ENCODE assay signal across 17 cellular contexts in the genomic region with DNA sequence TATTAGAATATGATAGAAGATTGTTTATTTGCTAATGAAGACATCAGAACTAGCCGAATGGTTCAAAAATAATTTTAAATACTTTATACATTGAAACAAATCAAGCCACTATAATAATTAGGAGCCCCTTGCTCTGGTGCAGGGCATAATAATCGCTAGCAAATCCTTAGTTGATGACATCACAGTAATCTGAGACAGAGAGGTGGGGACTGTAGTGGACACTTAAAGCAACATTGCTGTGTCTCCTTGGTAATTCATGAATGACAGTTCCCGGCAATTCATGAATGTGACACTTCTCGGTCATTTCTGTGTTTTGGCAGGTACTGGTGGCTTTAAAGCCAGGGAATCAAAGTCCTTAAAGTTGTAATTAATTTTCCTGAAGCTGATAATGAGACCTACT.
DNase-seq lines count a peak whose midpoint lies in the region; ATAC-seq and TF ChIP-seq lines count a peak whose summit lies in the region.
"Had no signal": no experiment of that assay in that cellular context is flagged by ENCODE, and none has a peak within 500 bp of the region (broad histone marks: within the 10 kb centered on the region; RNA-seq: fewer than 3 reads in every experiment).

No MANE protein-coding gene starts in this region.

- no peaks in the 10 kb centered on the region for H3K36me3 Mint-ChIP-seq in natural killer cell treated with Interleukin-12 subunit alpha and Interleukin-12 subunit beta and Interleukin-15 and Interleukin-18, amount 100 ng/mL, for 72 hours
- H3K36me3 Mint-ChIP-seq: CD8-positive, alpha-beta memory T cell; IgD-negative memory B cell had no signal

- ATAC-seq in left ventricle myocardium superior (peak; percentile 81), thoracic aorta (ENCODE audit: insufficient number of reproducible peaks, low FRiP score, low read depth) (no peak)
- no peak for ATAC-seq in natural killer cell treated with Interleukin-12 subunit alpha and Interleukin-12 subunit beta and Interleukin-15 and Interleukin-18, amount 100 ng/mL, for 72 hours

- peak; percentile 48 for DNase-seq in NCI-H2171 treated with DMSO at 0.1 percent for 48 hours (lab: John Stamatoyannopoulos, UW)
- DNase-seq in NCI-H2171 (lab: John Stamatoyannopoulos, UW) = no peak
- peak; percentile 87 for DNase-seq in NCI-H69 (lab: John Stamatoyannopoulos, UW)
- DNase-seq in left ventricle myocardium superior = no peak
- no peak for DNase-seq in thoracic aorta (ENCODE audit: low spot score)
- no peak for DNase-seq in substantia nigra (lab: John Stamatoyannopoulos, UW)
- no peak for DNase-seq in natural killer cell treated with Interleukin-12 subunit alpha and Interleukin-12 subunit beta and Interleukin-15 and Interleukin-18, amount 100 ng/mL, for 72 hours (ENCODE audit: low spot score)
- DNase-seq in SIG-M5 treated with dmso at 0.1 percent for 504 hours (lab: John Stamatoyannopoulos, UW; ENCODE audit: unreplicated experiment) = no peak
- DNase-seq: activated naive CD4-positive, alpha-beta T cell treated with anti-CD3 and anti-CD28 coated beads for 36 hours; CD8-positive, alpha-beta memory T cell; central memory CD4-positive, alpha-beta T cell; NCI-H345; stimulated activated CD4-positive, alpha-beta T cell treated with anti-CD3 and anti-CD28 coated beads, Interleukin-12 subunit alpha, Interleukin-12 subunit beta, amount 100 ng/mL, for 4 hours had no signal

- peak overlapping the region; percentile 52 for H3K4me3 ChIP-seq in thoracic aorta
- H3K4me3 ChIP-seq: lung had no signal

- H3K9me3 Mint-ChIP-seq in natural killer cell treated with Interleukin-12 subunit alpha and Interleukin-12 subunit beta and Interleukin-15 and Interleukin-18, amount 100 ng/mL, for 72 hours = no peaks in the 10 kb centered on the region
- H3K9me3 Mint-ChIP-seq: activated naive CD4-positive, alpha-beta T cell treated with anti-CD3 and anti-CD28 coated beads for 36 hours; CD8-positive, alpha-beta memory T cell; IgD-negative memory B cell had no signal

- H3K27me3 ChIP-seq in thoracic aorta (replicated peaks; ENCODE audit: insufficient read depth) = no peaks in the 10 kb centered on the region
- H3K27me3 ChIP-seq: neutrophil had no signal

- no peaks in the 10 kb centered on the region for H3K36me3 ChIP-seq in thoracic aorta
- H3K36me3 ChIP-seq: neutrophil had no signal

- no peaks in the 10 kb centered on the region for H3K9me3 ChIP-seq in thoracic aorta
- H3K9me3 ChIP-seq: neutrophil had no signal

- no peaks in the 10 kb centered on the region for H3K27me3 Mint-ChIP-seq in natural killer cell treated with Interleukin-12 subunit alpha and Interleukin-12 subunit beta and Interleukin-15 and Interleukin-18, amount 100 ng/mL, for 72 hours

- intact Hi-C loops in left ventricle myocardium superior (cut with micrococcal nuclease) = no loop called here

- no peak overlapping the region for H3K27ac Mint-ChIP-seq in natural killer cell treated with Interleukin-12 subunit alpha and Interleukin-12 subunit beta and Interleukin-15 and Interleukin-18, amount 100 ng/mL, for 72 hours
- H3K27ac Mint-ChIP-seq: activated naive CD4-positive, alpha-beta T cell treated with anti-CD3 and anti-CD28 coated beads for 36 hours; CD8-positive, alpha-beta memory T cell; IgD-negative memory B cell had no signal

- H3K4me3 Mint-ChIP-seq in natural killer cell treated with Interleukin-12 subunit alpha and Interleukin-12 subunit beta and Interleukin-15 and Interleukin-18, amount 100 ng/mL, for 72 hours = no peak overlapping the region
- H3K4me3 Mint-ChIP-seq: activated naive CD4-positive, alpha-beta T cell treated with anti-CD3 and anti-CD28 coated beads for 36 hours; CD8-positive, alpha-beta memory T cell; IgD-negative memory B cell had no signal

- no peak for TF ChIP-seq CTCF in thoracic aorta (IDR thresholded peaks at IDR 0.05)

- H3K4me1 ChIP-seq in thoracic aorta (ENCODE audit: control insufficient read depth in 1 of 2, low read depth in 2 of 2) = peaks cover 16 to 22% of the 10 kb centered on the region in 2 donors

- H3K4me1 Mint-ChIP-seq in natural killer cell treated with Interleukin-12 subunit alpha and Interleukin-12 subunit beta and Interleukin-15 and Interleukin-18, amount 100 ng/mL, for 72 hours (ENCODE audit: low read depth in 2 of 2) = peaks cover 5 to 7% of the 10 kb centered on the region in 2 donors
- H3K4me1 Mint-ChIP-seq: IgD-negative memory B cell had no signal

- H3K27ac ChIP-seq in thoracic aorta (peak overlapping the region in 1 of 2 donors; percentile 6), substantia nigra (ENCODE audit: low read depth, low read length, poor library complexity, severe bottlenecking) (no peak overlapping the region)
- H3K27ac ChIP-seq: neutrophil, VCaP had no signal

Comparison
In these comparisons a context has a peak if more than half of its experiments do, and no peak if none do; other contexts are left out.
1. DNase-seq: peak in NCI-H2171 treated with DMSO at 0.1 percent for 48 hours (single experiment) and NCI-H69 (single experiment); none in NCI-H2171 (single experiment), left ventricle myocardium superior (single experiment), thoracic aorta (single experiment), substantia nigra (0 of 49), natural killer cell treated with Interleukin-12 subunit alpha and Interleukin-12 subunit beta and Interleukin-15 and Interleukin-18, amount 100 ng/mL, for 72 hours (single experiment) and SIG-M5 treated with dmso at 0.1 percent for 504 hours (single experiment).